In the genomic region with DNA sequence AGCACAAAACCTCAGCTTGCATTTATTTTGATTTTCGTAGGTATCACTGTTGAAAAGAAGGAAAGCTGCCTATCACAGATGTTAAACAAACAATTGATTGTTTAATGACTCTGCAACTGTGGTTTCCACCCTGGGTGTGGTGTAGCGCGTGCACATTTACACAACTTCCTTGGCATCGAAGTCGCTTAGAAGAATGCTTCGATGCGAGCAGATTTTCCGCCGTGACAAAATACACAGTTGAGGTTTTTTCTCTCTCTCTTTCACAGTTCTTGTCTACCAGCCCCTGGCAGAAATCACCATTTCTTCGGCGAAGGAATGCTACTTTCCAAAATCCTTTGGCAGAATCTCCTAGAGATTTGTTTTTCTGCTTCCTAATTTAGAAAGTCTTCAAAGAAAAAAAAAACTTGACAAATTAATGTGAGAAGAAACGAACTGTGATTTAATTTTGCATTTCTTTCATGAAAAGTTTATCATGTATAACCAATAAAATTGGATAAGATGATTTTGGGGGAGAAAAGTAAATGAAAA, we compare ENCODE assay signal across 23 cellular contexts.
"Had no signal": no experiment of that assay in that cellular context is flagged by ENCODE, and none has a peak within 500 bp of the region (broad histone marks: within the 10 kb centered on the region; RNA-seq: fewer than 3 reads in every experiment).

No MANE protein-coding gene starts in this region.

- H3K9me3 Mint-ChIP-seq: nephron had no signal

- H3K27ac Mint-ChIP-seq: activated naive CD8-positive, alpha-beta T cell treated with anti-CD3 and anti-CD28 coated beads for 36 hours; memory B cell; nephron; T-helper 17 cell had no signal

- H3K4me1 Mint-ChIP-seq: activated naive CD8-positive, alpha-beta T cell treated with anti-CD3 and anti-CD28 coated beads for 36 hours; memory B cell; nephron had no signal

- DNase-seq: activated CD4-positive, alpha-beta T cell treated with anti-CD3 and anti-CD28 coated beads for 4 hours; activated CD4-positive, alpha-beta T cell treated with anti-CD3 and anti-CD28 coated beads, Interleukin-2, amount 50 U/mL, for 48 hours; activated CD4-positive, CD25-positive, alpha-beta regulatory T cell; activated naive CD4-positive, alpha-beta T cell treated with Interleukin-2 at 50 U/mL for 16 hours; activated naive CD8-positive, alpha-beta T cell treated with anti-CD3 and anti-CD28 coated beads for 36 hours; activated T-cell treated with anti-CD3 and anti-CD28 coated beads, Interleukin-2, amount 50 U/mL, for 48 hours; dermis blood vessel endothelial cell; effector memory CD4-positive, alpha-beta T cell; head of caudate nucleus; hypothalamus; left cardiac atrium; ovary; stimulated activated CD4-positive, alpha-beta T cell treated with anti-CD3 and anti-CD28 coated beads, Interleukin-12 subunit alpha, Interleukin-12 subunit beta, amount 100 ng/mL, for 4 hours; stimulated activated CD4-positive, alpha-beta T cell treated with anti-CD3 and anti-CD28 coated beads, Interleukin-4, amount 100 ng/mL, for 4 hours; stimulated activated naive CD8-positive, alpha-beta T cell treated with anti-CD3 and anti-CD28 coated beads, Interleukin-15, Interleukin-2, amounts not matched to agents 100 U/mL and 50 U/mL, for 24 hours; T-helper 17 cell had no signal

- H3K4me3 Mint-ChIP-seq: activated naive CD8-positive, alpha-beta T cell treated with anti-CD3 and anti-CD28 coated beads for 36 hours; memory B cell; nephron; T-helper 17 cell had no signal

- ATAC-seq: esophagus mucosa; gastroesophageal sphincter; left cardiac atrium; stimulated activated naive CD8-positive, alpha-beta T cell treated with anti-CD3 and anti-CD28 coated beads, Interleukin-15, Interleukin-2, amounts not matched to agents 100 U/mL and 50 U/mL, for 24 hours; T-helper 17 cell had no signal

- H3K27ac ChIP-seq: gastroesophageal sphincter, neutrophil, ovary, prostate gland, tibial nerve had no signal

- H3K27me3 ChIP-seq: gastroesophageal sphincter, neutrophil, ovary, tibial nerve had no signal

- H3K36me3 ChIP-seq: ovary, prostate gland had no signal

- H3K4me3 ChIP-seq: gastroesophageal sphincter, ovary, prostate gland, tibial nerve had no signal

- H3K9me3 ChIP-seq: gastroesophageal sphincter, neutrophil, prostate gland, tibial nerve had no signal

- H3K4me1 ChIP-seq: gastroesophageal sphincter, prostate gland, tibial nerve had no signal

- H3K27me3 Mint-ChIP-seq: activated naive CD8-positive, alpha-beta T cell treated with anti-CD3 and anti-CD28 coated beads for 36 hours; memory B cell; T-helper 17 cell had no signal
